Comparison of ENCODE assay signal across 1 cellular context in genomic region chr2:47616506-47616905, GRCh38.
TF ChIP-seq lines count a peak whose summit lies in the region.

No MANE protein-coding gene starts in this region.

TF ChIP-seq in H1, 55 proteins besides CTCF, POLR2A, EP300 and RAD21 (continued from another document):
- TF ChIP-seq ZNF274 (IDR thresholded peaks at IDR 0.05; ENCODE audit: borderline replicate concordance, extremely low read depth, low read length): no peak
- no peak for TF ChIP-seq SRF (IDR thresholded peaks at IDR 0.05; ENCODE audit: low read depth, low read length)
- TF ChIP-seq PHF8 (conservative IDR thresholded peaks at IDR 0.05; ENCODE audit: low read depth, low read length): no peak
- TF ChIP-seq HDAC6 (IDR thresholded peaks at IDR 0.05; ENCODE audit: low read depth, low read length): no peak
- no peak for TF ChIP-seq GTF2F1 (IDR thresholded peaks at IDR 0.05; ENCODE audit: borderline replicate concordance, low read depth, low read length)
- TF ChIP-seq USF2 (IDR thresholded peaks at IDR 0.05; ENCODE audit: low read length): no peak
- no peak for TF ChIP-seq ATF3 (IDR thresholded peaks at IDR 0.05; ENCODE audit: insufficient read depth, low read depth, low read length)
- TF ChIP-seq TAF1 (IDR thresholded peaks at IDR 0.05; ENCODE audit: low read depth, low read length): no peak
- TF ChIP-seq RXRA (IDR thresholded peaks at IDR 0.05; ENCODE audit: insufficient read depth, low read depth, low read length): no peak
- no peak for TF ChIP-seq EZH2 (IDR thresholded peaks at IDR 0.05; ENCODE audit: low read depth, low read length, severe bottlenecking)
- TF ChIP-seq E2F6 (IDR thresholded peaks at IDR 0.05): no peak
- TF ChIP-seq ASH2L (IDR thresholded peaks at IDR 0.05; ENCODE audit: low read length): no peak
